ENCODE assay signal across 11 cellular contexts in genomic region chr11:12418019-12418611, GRCh38. TPM values are rescaled to one million over a fixed set of nuclear protein-coding genes. Genes with fewer than 3 reads are reported as not detected.
DNase-seq lines count a peak whose midpoint lies in the region; ATAC-seq lines count a peak whose summit lies in the region.
"Had no signal": no experiment of that assay in that cellular context is flagged by ENCODE, and none has a peak within 500 bp of the region (broad histone marks: within the 10 kb centered on the region; RNA-seq: fewer than 3 reads in every experiment).

No MANE protein-coding gene starts in this region.

- peaks cover 3 to 30% of the 10 kb centered on the region in 2 donors for H3K27me3 Mint-ChIP-seq in CD8-positive, alpha-beta memory T cell

- H3K9ac ChIP-seq in HUES64 (ENCODE audit: low read depth, low read length): no peak overlapping the region
- no peak overlapping the region for H3K9ac ChIP-seq in neuronal stem cell (ENCODE audit: low read depth, low read length, poor library complexity)

- H2AK5ac ChIP-seq in neuronal stem cell (ENCODE audit: low read depth, low read length): no peak overlapping the region

- CTCF ChIA-PET in CD8-positive, alpha-beta memory T cell (lab: Charles Lee): no interaction called here

- no peak overlapping the region for H4K8ac ChIP-seq in neuronal stem cell (ENCODE audit: low read depth, low read length)

- H3K4me3 ChIP-seq in HUES64 (ENCODE audit: low read length): no peak overlapping the region
- H3K4me3 ChIP-seq in esophagus (ENCODE audit: low read depth in 1 of 2, low read length in 2 of 2): no peak overlapping the region
- no peak overlapping the region for H3K4me3 ChIP-seq in neuronal stem cell (ENCODE audit: low read length in 2 of 2)
- H3K4me3 ChIP-seq in CD8-positive, alpha-beta memory T cell (ENCODE audit: low read length): no peak overlapping the region

- H3K18ac ChIP-seq in neuronal stem cell (ENCODE audit: low read length): peak overlapping the region; percentile 62

- no peak overlapping the region for H2BK120ac ChIP-seq in neuronal stem cell (ENCODE audit: low read depth, low read length)

- H3K36me3 Mint-ChIP-seq in CD8-positive, alpha-beta memory T cell: peaks cover 0 to 4% (median 0%) of the 10 kb centered on the region in 3 donors

- H3K4me2 ChIP-seq in neuronal stem cell (ENCODE audit: insufficient read depth, low read length, poor library complexity, severe bottlenecking): no peak overlapping the region

- no peaks in the 10 kb centered on the region for H3K4me1 Mint-ChIP-seq in CD8-positive, alpha-beta memory T cell

- no peak overlapping the region for H3K23ac ChIP-seq in neuronal stem cell (ENCODE audit: low read depth, low read length, poor library complexity)

- H2BK12ac ChIP-seq in neuronal stem cell (ENCODE audit: low read length): no peak overlapping the region

- H3K14ac ChIP-seq in neuronal stem cell (ENCODE audit: low read length): no peak overlapping the region

- DNase-seq in A172 (ENCODE audit: low spot score) (peak; percentile 77), neuronal stem cell (ENCODE audit: low spot score) (no peak), GDM1 (lab: John Stamatoyannopoulos, UW) (no peak), NCI-H2196 (lab: John Stamatoyannopoulos, UW; ENCODE audit: unreplicated experiment) (no peak)
- no peak for DNase-seq in CD8-positive, alpha-beta memory T cell
- DNase-seq: amniotic stem cell, NCI-H2081 treated with DMSO at 0.1 percent for 48 hours, T-helper 9 cell had no signal

- H3K36me3 ChIP-seq in HUES64 (ENCODE audit: insufficient read depth, low read length): no peaks in the 10 kb centered on the region
- no peaks in the 10 kb centered on the region for H3K36me3 ChIP-seq in esophagus (ENCODE audit: control insufficient read depth in 2 of 2, insufficient read depth in 2 of 2, low read length in 1 of 2)
- no peaks in the 10 kb centered on the region for H3K36me3 ChIP-seq in neuronal stem cell (replicated peaks in 1 of 2; ENCODE audit: control insufficient read depth in 2 of 2, insufficient read depth in 2 of 2, low read length in 2 of 2)
- no peaks in the 10 kb centered on the region for H3K36me3 ChIP-seq in CD8-positive, alpha-beta memory T cell (ENCODE audit: insufficient read depth, low read length)

- peak overlapping the region; percentile 54; the same call in 1 of the 2 replicates for H3K27ac ChIP-seq in HUES64 (ENCODE audit: low read depth, low read length)
- H3K27ac ChIP-seq in esophagus (ENCODE audit: low read depth in 2 of 2, low read length in 1 of 2): peak overlapping the region; percentile 35 to 67
- H3K27ac ChIP-seq in neuronal stem cell (replicated peaks; ENCODE audit: low read length): no peak overlapping the region
- H3K27ac ChIP-seq in CD8-positive, alpha-beta memory T cell (ENCODE audit: low read depth, low read length): no peak overlapping the region

- peaks cover 0 to 3% (median 0%) of the 10 kb centered on the region in 5 donors for H3K9me3 Mint-ChIP-seq in CD8-positive, alpha-beta memory T cell

- no peak overlapping the region for H4K91ac ChIP-seq in neuronal stem cell (ENCODE audit: low read depth, low read length, poor library complexity)

- H2BK5ac ChIP-seq in neuronal stem cell (ENCODE audit: low read length): no peak overlapping the region

- no peaks in the 10 kb centered on the region for H3K9me3 ChIP-seq in HUES64 (ENCODE audit: insufficient read depth, low read depth, low read length)
- H3K9me3 ChIP-seq in esophagus (ENCODE audit: control insufficient read depth in 2 of 2, insufficient read depth in 1 of 2, low read depth in 1 of 2, low read length in 1 of 2): no peaks in the 10 kb centered on the region
- H3K9me3 ChIP-seq in neuronal stem cell (replicated peaks in 1 of 2; ENCODE audit: control insufficient read depth in 2 of 2, insufficient read depth in 1 of 2, low read depth in 1 of 2, low read length in 2 of 2): no peaks in the 10 kb centered on the region
- no peaks in the 10 kb centered on the region for H3K9me3 ChIP-seq in CD8-positive, alpha-beta memory T cell (ENCODE audit: low read length)

- ATAC-seq in HG03432 (IDR thresholded peaks at IDR 0.05; ENCODE audit: unreplicated experiment): no peak

- H3K27me3 ChIP-seq in HUES64 (ENCODE audit: insufficient read depth, low read length) (no peaks in the 10 kb centered on the region), esophagus (ENCODE audit: control insufficient read depth in 1 of 2, insufficient read depth in 2 of 2, low read length in 2 of 2) (no peaks in the 10 kb centered on the region), neuronal stem cell (ENCODE audit: control insufficient read depth in 3 of 3, insufficient read depth in 3 of 3, low read depth in 1 of 3, low read length in 3 of 3) (no peaks in the 10 kb centered on the region)
- H3K27me3 ChIP-seq in CD8-positive, alpha-beta memory T cell (ENCODE audit: insufficient read depth, low read length, poor library complexity, severe bottlenecking): no peaks in the 10 kb centered on the region

- no peak overlapping the region for H3K4me3 Mint-ChIP-seq in CD8-positive, alpha-beta memory T cell

- POLR2A ChIA-PET in CD8-positive, alpha-beta memory T cell (lab: Charles Lee): no interaction called here

- no peaks in the 10 kb centered on the region for H3K79me1 ChIP-seq in neuronal stem cell (ENCODE audit: low read depth, low read length)

- no peak overlapping the region for H2BK15ac ChIP-seq in neuronal stem cell (ENCODE audit: low read length)

- WGBS in HUES64: 88% methylated on average over 9 of the region's 9 CpGs
- 76 to 77% methylated on average over 9 of the region's 9 CpGs for WGBS in esophagus, 2 donors
- no CpG with 5 or more reads among the region's 9 CpGs for WGBS in neuronal stem cell (ENCODE audit: extremely low coverage in 2 of 2, insufficient read length in 2 of 2, insufficient replicate concordance in 1 of 2), 2 donors

- H3K4ac ChIP-seq in neuronal stem cell (ENCODE audit: low read length): no peak overlapping the region

- H3K4me1 ChIP-seq in HUES64 (ENCODE audit: insufficient read depth, low read length) (peaks cover 4% of the 10 kb centered on the region; the same call in 1 of the 2 replicates), esophagus (ENCODE audit: control insufficient read depth in 2 of 2, insufficient read depth in 2 of 2, low read length in 1 of 2) (peaks cover 0 to 5% of the 10 kb centered on the region in 2 donors), neuronal stem cell (ENCODE audit: control insufficient read depth in 2 of 2, insufficient read depth in 1 of 2, low read depth in 1 of 2, low read length in 2 of 2) (peaks cover 0 to 1% of the 10 kb centered on the region in 2 donors)
- no peaks in the 10 kb centered on the region for H3K4me1 ChIP-seq in CD8-positive, alpha-beta memory T cell (ENCODE audit: insufficient read depth, low read length)

- H3K27ac Mint-ChIP-seq in CD8-positive, alpha-beta memory T cell: no peak overlapping the region

- no peak overlapping the region for H2AFZ ChIP-seq in neuronal stem cell (ENCODE audit: low read length)

RNA-seq across cellular contexts. Expression of gene PARVA, which starts 40.7 kb away (rescaled TPM):
- 41.4 and 53.8 TPM in 2 replicates for total RNA-seq in A172 (2014; rRNA removed; shearing (Covaris generic))
- polyA plus RNA-seq in HUES64 (2013, experiment 1 of 2): 11.7 TPM
- 11.1 TPM for polyA plus RNA-seq in HUES64 (2013, experiment 2 of 2)
- 10 to 100 TPM in 1 of 2 donors, 1 to 10 TPM in 1; 8.2 to 18.3 TPM for polyA plus RNA-seq in esophagus
- polyA plus RNA-seq in neuronal stem cell (2013, experiment 1 of 2): 15.6 TPM
- 15.7 TPM for polyA plus RNA-seq in neuronal stem cell (2013, experiment 2 of 2)
- under 1 TPM; 0.07 to 0.18 TPM for total RNA-seq in CD8-positive, alpha-beta memory T cell
- polyA plus RNA-seq in CD8-positive, alpha-beta memory T cell: 0.59 TPM

Comparison
In these comparisons a context has a peak if more than half of its experiments do, and no peak if none do; other contexts are left out.
1. H3K27ac ChIP-seq: peak in HUES64 (single experiment) and esophagus (2 of 2); none in neuronal stem cell (single experiment) and CD8-positive, alpha-beta memory T cell (single experiment).
2. RNA of gene PARVA, which starts 40.7 kb away (total RNA-seq): 41.4 to 53.8 TPM in A172; 0.07 to 0.18 TPM in CD8-positive, alpha-beta memory T cell; every median in the first group is over 10 times any median in the second.